ENCODE assay signal across 2 cellular contexts in the genomic region with DNA sequence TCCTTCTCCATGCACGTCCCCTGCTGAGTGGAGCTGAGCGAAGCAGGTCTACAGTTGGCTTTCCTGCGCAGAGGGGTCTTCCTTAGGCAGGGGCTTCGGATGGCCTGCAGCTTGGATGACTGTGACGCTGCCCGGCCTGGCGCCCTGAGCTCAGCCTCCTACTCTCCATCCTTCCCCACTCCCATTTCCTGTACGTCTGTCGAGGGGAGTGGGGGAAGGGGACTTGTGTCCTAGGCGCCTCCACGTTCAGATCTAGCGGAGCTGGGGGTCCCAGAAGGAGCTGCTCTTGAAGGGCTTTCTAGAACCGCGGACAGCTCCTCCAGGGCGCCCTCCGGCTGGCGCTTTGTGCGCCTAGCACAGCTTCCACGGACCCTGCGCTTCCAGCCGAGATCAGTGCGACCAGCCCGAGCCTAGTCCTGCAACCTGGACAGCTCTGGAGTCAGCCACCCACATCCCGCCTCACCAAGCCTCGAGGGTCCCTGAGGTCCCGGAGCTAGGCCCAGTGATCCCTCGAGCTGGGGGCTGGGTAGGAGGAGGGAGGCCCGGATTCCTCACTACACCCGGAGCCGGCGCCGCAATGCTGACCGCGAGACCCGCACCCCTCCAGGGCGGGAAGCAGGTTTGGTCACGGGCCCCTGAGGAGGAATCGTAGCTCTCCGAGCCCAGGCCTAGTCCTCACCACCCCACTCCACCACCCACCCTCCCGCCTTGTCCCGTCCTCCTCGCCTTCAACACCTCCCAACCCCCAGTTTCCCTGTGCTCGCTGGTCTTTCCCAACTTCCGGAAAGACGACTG.
TF ChIP-seq lines count a peak whose summit lies in the region.

No MANE protein-coding gene starts in this region.

TF ChIP-seq in A549, 52 proteins besides CTCF, POLR2A, EP300 and RAD21:
- TF ChIP-seq USF2 (IDR thresholded peaks at IDR 0.05) (no peak), RARB (CRISPR knock-in tag; IDR thresholded peaks at IDR 0.05) (no peak), MAFK (IDR thresholded peaks at IDR 0.05; ENCODE audit: partially characterized antibody) (no peak), EHF (CRISPR knock-in tag; IDR thresholded peaks at IDR 0.05) (no peak), MAX (IDR thresholded peaks at IDR 0.05) (no peak), REST (IDR thresholded peaks at IDR 0.05) (peak; percentile 69; the same call in 1 of the 2 replicates)

TF ChIP-seq in H1, 55 proteins besides CTCF, POLR2A, EP300 and RAD21 (continued from another document):
- TF ChIP-seq GTF2F1 (IDR thresholded peaks at IDR 0.05; ENCODE audit: borderline replicate concordance, low read depth, low read length) (no peak), SIN3A (conservative IDR thresholded peaks at IDR 0.05 in 1 of 2, IDR thresholded peaks at IDR 0.05 in 1 of 2; ENCODE audit: low read depth in 1 of 2, low read length in 2 of 2) (peak; percentile 82 to 92; a peak in 3 of 4 replicates), CBX8 (IDR thresholded peaks at IDR 0.05; ENCODE audit: borderline replicate concordance, low read depth, low read length) (0 out of 2 replicates have a peak, but pooled peaks have one; percentile 39), TAF1 (IDR thresholded peaks at IDR 0.05; ENCODE audit: low read depth, low read length) (no peak), SAP30 (IDR thresholded peaks at IDR 0.05; ENCODE audit: insufficient read depth, insufficient replicate concordance, low read length) (peak; percentile 80), GABPA (IDR thresholded peaks at IDR 0.05; ENCODE audit: borderline replicate concordance, insufficient read depth, low read length) (0 out of 2 replicates have a peak, but pooled peaks have one; percentile 33), JUND (IDR thresholded peaks at IDR 0.05; ENCODE audit: low read length) (no peak), CTBP2 (IDR thresholded peaks at IDR 0.05; ENCODE audit: borderline replicate concordance, insufficient read depth, insufficient read length, low read length) (peak; percentile 87), SUZ12 (IDR thresholded peaks at IDR 0.05; ENCODE audit: low read length) (peak; percentile 30), RBBP5 (IDR thresholded peaks at IDR 0.05; ENCODE audit: borderline replicate concordance, low read depth, low read length) (0 out of 2 replicates have a peak, but pooled peaks have one; percentile 24)
